Comparison of ENCODE assay signal across 1 cellular context in genomic region chr17:44331249-44331760, GRCh38.
TF ChIP-seq lines count a peak whose summit lies in the region.

No MANE protein-coding gene starts in this region.

TF ChIP-seq in K562, 482 proteins besides CTCF, POLR2A, EP300 and RAD21 (continued from another document):
- TF ChIP-seq MGA (IDR thresholded peaks at IDR 0.05): peak; percentile 41; the same call in 1 of the 2 replicates
